Comparison of ENCODE assay signal across 17 cellular contexts in genomic region chr9:1536522-1537170, GRCh38.
DNase-seq lines count a peak whose midpoint lies in the region; ATAC-seq and TF ChIP-seq lines count a peak whose summit lies in the region.
"Had no signal": no experiment of that assay in that cellular context is flagged by ENCODE, and none has a peak within 500 bp of the region (broad histone marks: within the 10 kb centered on the region; RNA-seq: fewer than 3 reads in every experiment).

No MANE protein-coding gene starts in this region.

- H3K4me3 Mint-ChIP-seq in CD8-positive, alpha-beta memory T cell = no peak overlapping the region
- H3K4me3 Mint-ChIP-seq in CD4-positive, alpha-beta memory T cell = no peak overlapping the region
- H3K4me3 Mint-ChIP-seq: IgD-negative memory B cell had no signal

- peak; percentile 67 for ATAC-seq in GM18505 (IDR thresholded peaks at IDR 0.05; ENCODE audit: unreplicated experiment)
- peak; percentile 88 for ATAC-seq in GM19395 (IDR thresholded peaks at IDR 0.05; ENCODE audit: unreplicated experiment)
- peak; percentile 76 for ATAC-seq in HG02798 (IDR thresholded peaks at IDR 0.05; ENCODE audit: poor library complexity, unreplicated experiment)
- ATAC-seq in HG03442 (IDR thresholded peaks at IDR 0.05; ENCODE audit: unreplicated experiment) = peak; percentile 89
- no peak for ATAC-seq in PC-3
- ATAC-seq: lower lobe of right lung, right lobe of liver had no signal

- no peaks in the 10 kb centered on the region for H3K36me3 Mint-ChIP-seq in CD8-positive, alpha-beta memory T cell
- H3K36me3 Mint-ChIP-seq in CD4-positive, alpha-beta memory T cell = no peaks in the 10 kb centered on the region
- H3K36me3 Mint-ChIP-seq: IgD-negative memory B cell had no signal

- DNase-seq in uterus = no peak
- no peak for DNase-seq in CD8-positive, alpha-beta memory T cell
- no peak for DNase-seq in PC-3
- DNase-seq in CD4-positive, alpha-beta memory T cell = no peak
- DNase-seq: activated CD8-positive, alpha-beta memory T cell treated with anti-CD3 and anti-CD28 coated beads, Interleukin-2, amount 50 U/mL, for 4 hours; AML-193; DMS79; esophagus squamous epithelium; lower lobe of right lung; NCI-H1436; right lobe of liver; SJCRH30 had no signal

- peaks cover 0 to 2% (median 0%) of the 10 kb centered on the region in 5 donors for H3K9me3 Mint-ChIP-seq in CD8-positive, alpha-beta memory T cell
- peaks cover 0 to 1% (median 0%) of the 10 kb centered on the region in 8 donors for H3K9me3 Mint-ChIP-seq in CD4-positive, alpha-beta memory T cell

- CTCF ChIA-PET in CD8-positive, alpha-beta memory T cell (lab: Charles Lee) = no interaction called here
- CTCF ChIA-PET in PC-3 (lab: Charles Lee) = no interaction called here
- CTCF ChIA-PET in CD4-positive, alpha-beta memory T cell (lab: Charles Lee; ENCODE audit: partially characterized antibody) = no interaction called here

- H3K9ac ChIP-seq in PC-3 (ENCODE audit: low read length) = no peak overlapping the region

- TF ChIP-seq POLR2A in GM18505 (IDR thresholded peaks at IDR 0.05; ENCODE audit: borderline replicate concordance, extremely low read depth, insufficient read depth, insufficient read length) = no peak
- TF ChIP-seq POLR2A in uterus (IDR thresholded peaks at IDR 0.05) = no peak

- no peaks in the 10 kb centered on the region for H3F3A ChIP-seq in PC-3 (ENCODE audit: low read length, unreplicated experiment)

- no TSS peak for BruUV-seq in PC-3 (replicated peaks; lab: Mats Ljungman, UMichigan)

- no peak overlapping the region for H3K4me3 ChIP-seq in uterus
- H3K4me3 ChIP-seq in CD8-positive, alpha-beta memory T cell (ENCODE audit: low read length) = no peak overlapping the region
- no peak overlapping the region for H3K4me3 ChIP-seq in PC-3 (ENCODE audit: low read length)
- H3K4me3 ChIP-seq in CD4-positive, alpha-beta memory T cell (ENCODE audit: low read length in 2 of 2) = no peak overlapping the region
- H3K4me3 ChIP-seq: esophagus squamous epithelium, lower lobe of right lung, right lobe of liver, SJCRH30 had no signal

- TF ChIP-seq CTCF in uterus (IDR thresholded peaks at IDR 0.05) (no peak), PC-3 (conservative IDR thresholded peaks at IDR 0.05; ENCODE audit: low read depth, low read length) (no peak)

- intact Hi-C loops in uterus (cut with DNase I; ENCODE audit: low total_unique reads) = no loop called here
- intact Hi-C loops in PC-3 (cut with micrococcal nuclease) = no loop called here
- intact Hi-C loops in CD4-positive, alpha-beta memory T cell (cut with micrococcal nuclease) = no loop called here

- no peaks in the 10 kb centered on the region for H3K27me3 Mint-ChIP-seq in CD8-positive, alpha-beta memory T cell
- peaks cover 0 to 2% of the 10 kb centered on the region in 2 donors for H3K27me3 Mint-ChIP-seq in CD4-positive, alpha-beta memory T cell
- H3K27me3 Mint-ChIP-seq: IgD-negative memory B cell had no signal

- no peaks in the 10 kb centered on the region for H3K9me2 ChIP-seq in PC-3 (replicated peaks; ENCODE audit: low read length)

- no peak overlapping the region for H3K4me2 ChIP-seq in PC-3 (ENCODE audit: low read length)

- POLR2A ChIA-PET in CD8-positive, alpha-beta memory T cell (lab: Charles Lee) = no interaction called here
- POLR2A ChIA-PET in PC-3 (lab: Charles Lee; ENCODE audit: unreplicated experiment) = no interaction called here
- POLR2A ChIA-PET in CD4-positive, alpha-beta memory T cell (lab: Charles Lee; ENCODE audit: partially characterized antibody) = no interaction called here

- H3K27ac ChIP-seq in uterus = no peak overlapping the region
- H3K27ac ChIP-seq in CD8-positive, alpha-beta memory T cell (ENCODE audit: low read depth, low read length) = no peak overlapping the region
- no peak overlapping the region for H3K27ac ChIP-seq in PC-3 (ENCODE audit: low read length)
- no peak overlapping the region for H3K27ac ChIP-seq in CD4-positive, alpha-beta memory T cell (ENCODE audit: low read depth, low read length)
- H3K27ac ChIP-seq: esophagus squamous epithelium, lower lobe of right lung, right lobe of liver, SJCRH30 had no signal

- peaks cover 0 to 4% (median 0%) of the 10 kb centered on the region in 3 donors for H3K4me1 Mint-ChIP-seq in CD8-positive, alpha-beta memory T cell
- H3K4me1 Mint-ChIP-seq in CD4-positive, alpha-beta memory T cell = no peaks in the 10 kb centered on the region
- H3K4me1 Mint-ChIP-seq: IgD-negative memory B cell had no signal

- H4K20me1 ChIP-seq in PC-3 (ENCODE audit: low read length) = no peaks in the 10 kb centered on the region

- H3K4me1 ChIP-seq in uterus (no peaks in the 10 kb centered on the region), PC-3 (ENCODE audit: insufficient read depth, low read length) (no peaks in the 10 kb centered on the region)
- H3K4me1 ChIP-seq in CD8-positive, alpha-beta memory T cell (ENCODE audit: insufficient read depth, low read length) = no peaks in the 10 kb centered on the region
- H3K4me1 ChIP-seq in CD4-positive, alpha-beta memory T cell (ENCODE audit: insufficient read depth, low read length) = no peaks in the 10 kb centered on the region
- H3K4me1 ChIP-seq: lower lobe of right lung, right lobe of liver had no signal

- no peaks in the 10 kb centered on the region for H3K27me3 ChIP-seq in uterus
- H3K27me3 ChIP-seq in CD8-positive, alpha-beta memory T cell (ENCODE audit: insufficient read depth, low read length, poor library complexity, severe bottlenecking) = no peaks in the 10 kb centered on the region
- H3K27me3 ChIP-seq in PC-3 (ENCODE audit: low read length) = no peaks in the 10 kb centered on the region
- no peaks in the 10 kb centered on the region for H3K27me3 ChIP-seq in CD4-positive, alpha-beta memory T cell (ENCODE audit: insufficient read depth, low read length)
- H3K27me3 ChIP-seq: right lobe of liver, SJCRH30 had no signal

- no peaks in the 10 kb centered on the region for H3K9me3 ChIP-seq in uterus
- no peaks in the 10 kb centered on the region for H3K9me3 ChIP-seq in CD8-positive, alpha-beta memory T cell (ENCODE audit: low read length)
- no peaks in the 10 kb centered on the region for H3K9me3 ChIP-seq in PC-3 (ENCODE audit: low read length)
- H3K9me3 ChIP-seq in CD4-positive, alpha-beta memory T cell (ENCODE audit: control insufficient read depth in 1 of 2, low read length in 2 of 2) = no peaks in the 10 kb centered on the region
- H3K9me3 ChIP-seq: esophagus squamous epithelium, lower lobe of right lung, right lobe of liver, SJCRH30 had no signal

- H3K36me3 ChIP-seq in uterus = no peaks in the 10 kb centered on the region
- no peaks in the 10 kb centered on the region for H3K36me3 ChIP-seq in CD8-positive, alpha-beta memory T cell (ENCODE audit: insufficient read depth, low read length)
- H3K36me3 ChIP-seq in PC-3 (ENCODE audit: low read depth, low read length) = no peaks in the 10 kb centered on the region
- no peaks in the 10 kb centered on the region for H3K36me3 ChIP-seq in CD4-positive, alpha-beta memory T cell (ENCODE audit: insufficient read depth, low read length)
- H3K36me3 ChIP-seq: esophagus squamous epithelium, lower lobe of right lung, right lobe of liver, SJCRH30 had no signal

- no peaks in the 10 kb centered on the region for H3K79me2 ChIP-seq in PC-3 (ENCODE audit: low read length)

- H3K27ac Mint-ChIP-seq in CD8-positive, alpha-beta memory T cell = no peak overlapping the region
- H3K27ac Mint-ChIP-seq in CD4-positive, alpha-beta memory T cell = no peak overlapping the region
- H3K27ac Mint-ChIP-seq: IgD-negative memory B cell had no signal

- H2AFZ ChIP-seq in PC-3 (ENCODE audit: low read length) = no peak overlapping the region
